1 cellular context compared by ENCODE assay signal in the genomic region with DNA sequence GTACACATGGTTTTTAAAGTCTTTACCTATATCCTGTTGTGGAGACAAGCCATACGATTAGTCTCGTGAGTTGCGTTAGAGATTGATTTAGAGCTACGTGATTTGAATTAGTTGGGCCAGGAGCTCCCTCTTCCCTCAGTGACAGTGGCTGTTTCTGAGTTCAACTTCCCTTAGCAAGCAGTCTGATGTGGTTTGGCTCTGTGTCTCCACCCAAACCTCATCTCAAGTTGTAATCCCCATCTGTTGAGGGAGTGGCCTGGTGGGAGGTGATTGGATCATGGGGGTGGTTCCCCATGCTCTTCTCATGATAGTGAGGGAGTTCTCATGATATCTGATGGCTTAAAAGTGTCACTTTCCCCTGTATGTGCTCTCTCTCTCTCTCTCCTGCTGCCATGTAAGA.
TF ChIP-seq lines count a peak whose summit lies in the region.

No MANE protein-coding gene starts in this region.

TF ChIP-seq in SK-N-SH, 30 proteins besides CTCF, POLR2A, EP300 and RAD21 (continued from another document):
- TF ChIP-seq SMC3 (IDR thresholded peaks at IDR 0.05; ENCODE audit: low read depth, low read length) (no peak), RXRA (IDR thresholded peaks at IDR 0.05; ENCODE audit: borderline replicate concordance, low read depth) (no peak), POLR2AphosphoS5 (IDR thresholded peaks at IDR 0.05; ENCODE audit: low read depth, low read length) (no peak), JUND (IDR thresholded peaks at IDR 0.05) (no peak), FOXM1 (IDR thresholded peaks at IDR 0.05; ENCODE audit: low read depth) (no peak)
- TF ChIP-seq, protein P1, sequence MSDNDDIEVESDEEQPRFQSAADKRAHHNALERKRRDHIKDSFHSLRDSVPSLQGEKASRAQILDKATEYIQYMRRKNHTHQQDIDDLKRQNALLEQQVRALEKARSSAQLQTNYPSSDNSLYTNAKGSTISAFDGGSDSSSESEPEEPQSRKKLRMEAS (IDR thresholded peaks at IDR 0.05; ENCODE audit: low read depth): no peak
